Comparison of ENCODE assay signal across 9 cellular contexts in genomic region chr11:9091044-9091936, GRCh38. TPM values are rescaled to one million over a fixed set of nuclear protein-coding genes. Genes with fewer than 3 reads are reported as not detected.
DNase-seq lines count a peak whose midpoint lies in the region; ATAC-seq and TF ChIP-seq lines count a peak whose summit lies in the region.
"Had no signal": no experiment of that assay in that cellular context is flagged by ENCODE, and none has a peak within 500 bp of the region (broad histone marks: within the 10 kb centered on the region; RNA-seq: fewer than 3 reads in every experiment).

Gene SCUBE2, minus strand, starts transcription at chr11:9091599. Its CDS starts 71 bp downstream, at chr11:9091528.

- H3K9me3 ChIP-seq in iPS DF 6.9 (ENCODE audit: control insufficient read depth, insufficient read depth, low read length) (no peaks in the 10 kb centered on the region), OCI-LY7 (ENCODE audit: low read length) (no peaks in the 10 kb centered on the region)

- H2AFZ ChIP-seq in OCI-LY7 (ENCODE audit: low read length) = no peak within 1 kb of the TSS

- DNase-seq in GM13976 (ENCODE audit: low spot score) (peak; percentile 60), iPS DF 6.9 (ENCODE audit: low read depth, low spot score) (no peak), OCI-LY7 (ENCODE audit: low spot score) (no peak), NCI-H1048 (lab: John Stamatoyannopoulos, UW) (no peak)
- DNase-seq in activated naive CD4-positive, alpha-beta T cell treated with anti-CD3 and anti-CD28 coated beads, Interleukin-2, amount 50 U/mL, for 72 hours (ENCODE audit: low spot score in 2 of 2) = no peak
- no peak for DNase-seq in stimulated activated CD4-positive, alpha-beta T cell treated with anti-CD3 and anti-CD28 coated beads, Interleukin-2, amount 100 ng/mL, for 48 hours

- H3K9me2 ChIP-seq in OCI-LY7 (ENCODE audit: insufficient read depth, low read length) = no peaks in the 10 kb centered on the region

- H3K4me3 ChIP-seq in iPS DF 6.9 (ENCODE audit: low read length) (peak within 1 kb of the TSS; percentile 71; the same call in 1 of the 2 replicates), skin epidermis (peak within 1 kb of the TSS; percentile 34 to 55 (median 36)), OCI-LY7 (ENCODE audit: low read depth, low read length, poor library complexity, severe bottlenecking) (no peak within 1 kb of the TSS)

- no peaks in the 10 kb centered on the region for H3K36me3 ChIP-seq in iPS DF 6.9 (ENCODE audit: control insufficient read depth, insufficient read depth, low read length)
- no peaks in the 10 kb centered on the region for H3K36me3 ChIP-seq in OCI-LY7 (ENCODE audit: insufficient read depth, low read length)

- BruUV-seq in OCI-LY7 (replicated peaks; lab: Mats Ljungman, UMichigan) = no TSS peak

- ATAC-seq in activated naive CD4-positive, alpha-beta T cell treated with anti-CD3 and anti-CD28 coated beads, Interleukin-2, amount 50 U/mL, for 72 hours = peak; percentile 47 to 54
- ATAC-seq in HG03565 (IDR thresholded peaks at IDR 0.05; ENCODE audit: unreplicated experiment) = no peak

- peaks cover 9% of the 10 kb centered on the region; the same call in 1 of the 2 replicates for H3K27me3 ChIP-seq in iPS DF 6.9 (ENCODE audit: control insufficient read depth, insufficient read depth, low read length)

- no peak within 1 kb of the TSS for H3K4me2 ChIP-seq in OCI-LY7 (ENCODE audit: low read length)

- CTCF ChIA-PET in OCI-LY7 (lab: Charles Lee; ENCODE audit: unreplicated experiment) = no interaction called here

- no peaks in the 10 kb centered on the region for H3K36me3 Mint-ChIP-seq in activated naive CD4-positive, alpha-beta T cell treated with anti-CD3 and anti-CD28 coated beads, Interleukin-2, amount 50 U/mL, for 72 hours

- H3K9me3 Mint-ChIP-seq in activated naive CD4-positive, alpha-beta T cell treated with anti-CD3 and anti-CD28 coated beads, Interleukin-2, amount 50 U/mL, for 72 hours = no peaks in the 10 kb centered on the region

- intact Hi-C loops in OCI-LY7 (cut with micrococcal nuclease; ENCODE audit: unreplicated experiment) = no loop called here

- H4K20me1 ChIP-seq in OCI-LY7 (ENCODE audit: insufficient read depth, low read length) = no peaks in the 10 kb centered on the region

- POLR2A ChIA-PET in OCI-LY7 (lab: Charles Lee) = no interaction called here

- in situ Hi-C loops in GM13976 (cut with MboI; ENCODE audit: low sequenced_read_pairs, unreplicated experiment) = no loop called here

- H3K27ac ChIP-seq in iPS DF 6.9 (ENCODE audit: low read length) (no peak within 1 kb of the TSS), skin epidermis (peak within 1 kb of the TSS in 7 of 21 experiments; percentile 4 to 65 (median 54)), OCI-LY7 (ENCODE audit: low read depth, low read length, poor library complexity, severe bottlenecking) (no peak within 1 kb of the TSS)
- H3K27ac ChIP-seq: epithelial cell of prostate had no signal

- H3K79me2 ChIP-seq in OCI-LY7 (ENCODE audit: insufficient read depth, low read depth, low read length) = no peaks in the 10 kb centered on the region

- no CpG with 5 or more reads among the region's 114 CpGs for WGBS in iPS DF 6.9 (ENCODE audit: insufficient coverage, insufficient read length)

- no peak within 1 kb of the TSS for H3K27ac Mint-ChIP-seq in activated naive CD4-positive, alpha-beta T cell treated with anti-CD3 and anti-CD28 coated beads, Interleukin-2, amount 50 U/mL, for 72 hours

- TF ChIP-seq CTCF in GM13976 (IDR thresholded peaks at IDR 0.05; ENCODE audit: borderline replicate concordance, control extremely low read depth, extremely low read depth, insufficient read depth, missing control alignments) (no peak), OCI-LY7 (conservative IDR thresholded peaks at IDR 0.05; ENCODE audit: low read length) (no peak)

- H3K4me1 ChIP-seq in iPS DF 6.9 (ENCODE audit: control insufficient read depth, insufficient read depth, low read length) (peaks cover 4% of the 10 kb centered on the region), OCI-LY7 (ENCODE audit: insufficient read depth, low read length, poor library complexity, severe bottlenecking) (no peaks in the 10 kb centered on the region)

RNA-seq across cellular contexts. Expression of gene SCUBE2, which starts in this region (rescaled TPM):
- total RNA-seq in activated naive CD4-positive, alpha-beta T cell treated with anti-CD3 and anti-CD28 coated beads, Interleukin-2, amount 50 U/mL, for 72 hours = under 1 TPM; 0.61 to 0.70 TPM
- not detected in 2 replicates for total RNA-seq in OCI-LY7 (2014; rRNA removed; shearing (Covaris generic))
- total RNA-seq in OCI-LY7 (2022) = not detected in 2 replicates

Comparison
In these comparisons a context has a peak if more than half of its experiments do, and no peak if none do; other contexts are left out.
1. Peak in ATAC-seq in activated naive CD4-positive, alpha-beta T cell treated with anti-CD3 and anti-CD28 coated beads, Interleukin-2, amount 50 U/mL, for 72 hours; RNA of the gene not detected or under 1 TPM.